ENCODE assay signal across 23 cellular contexts in genomic region chr5:73950441-73950873, GRCh38.
DNase-seq lines count a peak whose midpoint lies in the region; ATAC-seq and TF ChIP-seq lines count a peak whose summit lies in the region.
"Had no signal": no experiment of that assay in that cellular context is flagged by ENCODE, and none has a peak within 500 bp of the region (broad histone marks: within the 10 kb centered on the region; RNA-seq: fewer than 3 reads in every experiment).

No MANE protein-coding gene starts in this region.

- no peak overlapping the region for H3K4me3 Mint-ChIP-seq in nephron
- H3K4me3 Mint-ChIP-seq: activated CD4-positive, alpha-beta T cell treated with anti-CD3 and anti-CD28 coated beads, Interleukin-2, amount 10 ng/mL, durations not matched to agents 7 days and 5 days; activated naive CD4-positive, alpha-beta T cell treated with anti-CD3 and anti-CD28 coated beads, Interleukin-2, amount 10 ng/mL, durations not matched to agents 7 days and 5 days; activated T-helper 1 cell treated with anti-CD3 and anti-CD28 coated beads, Interleukin-12 subunit alpha, Interleukin-12 subunit beta, Interleukin-2, Interleukin-4 antibody, amounts not matched to agents 30 ng/mL and 10 ng/mL and 1 ng/mL, durations not matched to agents 14 hours and 24 hours and 36 hours; central memory CD8-positive, alpha-beta T cell; stimulated activated memory B cell treated with anti-CD40 and anti-IgM and Interleukin-4, amounts not matched to agents 10 μg/mL and 1 μg/mL and 100 μg/mL, for 72 hours had no signal

- no peaks in the 10 kb centered on the region for H3K36me3 ChIP-seq in HEK293 (ENCODE audit: control insufficient read depth in 2 of 2, insufficient read depth in 1 of 2, low read length in 2 of 2)
- no peaks in the 10 kb centered on the region for H3K36me3 ChIP-seq in mammary epithelial cell (ENCODE audit: insufficient read depth, low read length)
- H3K36me3 ChIP-seq in Karpas-422 (ENCODE audit: insufficient read depth, low read length): no peaks in the 10 kb centered on the region
- H3K36me3 ChIP-seq: BLaER1, WERI-Rb-1 had no signal

- H3K9me3 ChIP-seq in HEK293 (ENCODE audit: control insufficient read depth, insufficient read depth, low read depth, low read length) (no peaks in the 10 kb centered on the region), mammary epithelial cell (replicated peaks; ENCODE audit: insufficient read depth, low read length) (no peaks in the 10 kb centered on the region), Karpas-422 (ENCODE audit: low read length) (no peaks in the 10 kb centered on the region)
- H3K9me3 ChIP-seq: BLaER1 had no signal

- H3K79me2 ChIP-seq in mammary epithelial cell (ENCODE audit: insufficient read depth, low read length): no peaks in the 10 kb centered on the region
- H3K79me2 ChIP-seq in Karpas-422 (ENCODE audit: low read length): no peaks in the 10 kb centered on the region

- H4K20me1 ChIP-seq in mammary epithelial cell (ENCODE audit: insufficient read depth, low read length): no peaks in the 10 kb centered on the region
- no peaks in the 10 kb centered on the region for H4K20me1 ChIP-seq in Karpas-422 (ENCODE audit: insufficient read depth, low read depth, low read length)
- H4K20me1 ChIP-seq: BLaER1 had no signal

- H3K4me3 ChIP-seq in HEK293 (ENCODE audit: low read depth, low read length) (no peak overlapping the region), mammary epithelial cell (replicated peaks in 1 of 3; ENCODE audit: insufficient read depth in 1 of 3, low read depth in 2 of 3, low read length in 3 of 3) (no peak overlapping the region), Karpas-422 (ENCODE audit: low read length) (no peak overlapping the region)
- H3K4me3 ChIP-seq: BLaER1 had no signal

- H3K27me3 ChIP-seq in mammary epithelial cell (ENCODE audit: insufficient read depth, low read length): no peaks in the 10 kb centered on the region
- no peaks in the 10 kb centered on the region for H3K27me3 ChIP-seq in Karpas-422 (ENCODE audit: low read length)
- H3K27me3 ChIP-seq: BLaER1 had no signal

- TF ChIP-seq CTCF in HEK293 (tag by site-specific recombination; IDR thresholded peaks at IDR 0.05) (no peak), mammary epithelial cell (conservative IDR thresholded peaks at IDR 0.05 in 1 of 2, IDR thresholded peaks at IDR 0.05 in 1 of 2; ENCODE audit: extremely low read depth in 1 of 2, insufficient read depth in 1 of 2, low read depth in 1 of 2, low read length in 2 of 2) (no peak), nephron (IDR thresholded peaks at IDR 0.05; ENCODE audit: unreplicated experiment in 3 of 3) (no peak)

- H2AFZ ChIP-seq in mammary epithelial cell (ENCODE audit: low read depth, low read length) (no peak overlapping the region), Karpas-422 (ENCODE audit: low read length) (no peak overlapping the region)

- no peak overlapping the region; the same call in 1 of the 2 replicates for H3K27ac ChIP-seq in HEK293 (ENCODE audit: extremely low read depth, low read depth, low read length)
- H3K27ac ChIP-seq in mammary epithelial cell (ENCODE audit: insufficient read depth, low read depth, low read length): no peak overlapping the region
- no peak overlapping the region for H3K27ac ChIP-seq in Karpas-422 (ENCODE audit: low read length)
- H3K27ac ChIP-seq: BLaER1, RWPE1, WERI-Rb-1 had no signal

- no peaks in the 10 kb centered on the region for H3K9me2 ChIP-seq in Karpas-422 (replicated peaks; ENCODE audit: insufficient read depth, low read length)

- in situ Hi-C loops in mammary epithelial cell (cut with MboI; ENCODE audit: low sequenced_read_pairs in 2 of 2): no loop called here

- CTCF ChIA-PET in HEK293 (lab: Yijun Ruan, JAX): interaction anchor here (0.8 kb wide), 1 partner anchor 516 kb away, joined by 3 read pairs; no protein-coding TSS in a partner anchor
- CTCF ChIA-PET in mammary epithelial cell (lab: Charles Lee; ENCODE audit: low non-redundant PET): no interaction called here

- H3K9ac ChIP-seq in mammary epithelial cell (ENCODE audit: insufficient read depth, low read length) (no peak overlapping the region), Karpas-422 (ENCODE audit: low read length) (no peak overlapping the region)
- H3K9ac ChIP-seq: BLaER1 had no signal

- no peaks in the 10 kb centered on the region for H3K9me3 Mint-ChIP-seq in nephron
- H3K9me3 Mint-ChIP-seq: activated CD4-positive, alpha-beta T cell treated with anti-CD3 and anti-CD28 coated beads, Interleukin-2, amount 10 ng/mL, durations not matched to agents 7 days and 5 days; activated naive CD4-positive, alpha-beta T cell treated with anti-CD3 and anti-CD28 coated beads, Interleukin-2, amount 10 ng/mL, durations not matched to agents 7 days and 5 days; central memory CD8-positive, alpha-beta T cell; stimulated activated memory B cell treated with anti-CD40 and anti-IgM and Interleukin-4, amounts not matched to agents 10 μg/mL and 1 μg/mL and 100 μg/mL, for 72 hours had no signal

- peak; percentile 71 for DNase-seq in DMS79 treated with DMSO at 0.1 percent for 48 hours (lab: John Stamatoyannopoulos, UW)
- DNase-seq in mammary epithelial cell: peak; percentile 46
- no peak for DNase-seq in OCI-M2 (lab: John Stamatoyannopoulos, UW; ENCODE audit: unreplicated experiment)
- DNase-seq in Karpas-422: no peak
- no peak for DNase-seq in left colon
- no peak for DNase-seq in NCI-H1048 (lab: John Stamatoyannopoulos, UW)
- DNase-seq: activated CD4-positive, alpha-beta T cell treated with anti-CD3 and anti-CD28 coated beads, Interleukin-2, amount 10 ng/mL, durations not matched to agents 7 days and 5 days; activated naive CD4-positive, alpha-beta T cell treated with anti-CD3 and anti-CD28 coated beads, Interleukin-2, amount 10 ng/mL, durations not matched to agents 7 days and 5 days; COR-L47; dermis blood vessel endothelial cell; NCI-H1436 treated with DMSO at 0.1 percent for 48 hours; NCI-H2171; NCI-H526 treated with DMSO at 0.1 percent for 48 hours; small intestine; stimulated activated CD4-positive, alpha-beta T cell treated with anti-CD3 and anti-CD28 coated beads, Interleukin-2, amount 100 ng/mL, for 48 hours; WERI-Rb-1 had no signal

- H3K27ac Mint-ChIP-seq in nephron: peak overlapping the region in 2 of 3 experiments; percentile 81 to 93
- H3K27ac Mint-ChIP-seq: activated CD4-positive, alpha-beta T cell treated with anti-CD3 and anti-CD28 coated beads, Interleukin-2, amount 10 ng/mL, durations not matched to agents 7 days and 5 days; activated naive CD4-positive, alpha-beta T cell treated with anti-CD3 and anti-CD28 coated beads, Interleukin-2, amount 10 ng/mL, durations not matched to agents 7 days and 5 days; activated T-helper 1 cell treated with anti-CD3 and anti-CD28 coated beads, Interleukin-12 subunit alpha, Interleukin-12 subunit beta, Interleukin-2, Interleukin-4 antibody, amounts not matched to agents 30 ng/mL and 10 ng/mL and 1 ng/mL, durations not matched to agents 14 hours and 24 hours and 36 hours; stimulated activated memory B cell treated with anti-CD40 and anti-IgM and Interleukin-4, amounts not matched to agents 10 μg/mL and 1 μg/mL and 100 μg/mL, for 72 hours had no signal

- WGBS in mammary epithelial cell (ENCODE audit: low coverage, missing lambda C conversion rate): 88% methylated on average over 3 of the region's 3 CpGs

- dilution Hi-C loops in mammary epithelial cell (cut with HindIII; ENCODE audit: low sequenced_read_pairs): no loop called here

- POLR2A ChIA-PET in HEK293 (lab: Yijun Ruan, JAX): interaction anchor here (0.5 kb wide), 1 partner anchor 46 kb away, joined by 4 read pairs; no protein-coding TSS in a partner anchor

- H3K36me3 Mint-ChIP-seq in nephron (ENCODE audit: low read depth): no peaks in the 10 kb centered on the region
- H3K36me3 Mint-ChIP-seq: activated naive CD4-positive, alpha-beta T cell treated with anti-CD3 and anti-CD28 coated beads, Interleukin-2, amount 10 ng/mL, durations not matched to agents 7 days and 5 days; stimulated activated memory B cell treated with anti-CD40 and anti-IgM and Interleukin-4, amounts not matched to agents 10 μg/mL and 1 μg/mL and 100 μg/mL, for 72 hours had no signal

- H3K4me1 Mint-ChIP-seq in nephron: peaks cover 47% of the 10 kb centered on the region
- H3K4me1 Mint-ChIP-seq: activated CD4-positive, alpha-beta T cell treated with anti-CD3 and anti-CD28 coated beads, Interleukin-2, amount 10 ng/mL, durations not matched to agents 7 days and 5 days; activated naive CD4-positive, alpha-beta T cell treated with anti-CD3 and anti-CD28 coated beads, Interleukin-2, amount 10 ng/mL, durations not matched to agents 7 days and 5 days; central memory CD8-positive, alpha-beta T cell; stimulated activated memory B cell treated with anti-CD40 and anti-IgM and Interleukin-4, amounts not matched to agents 10 μg/mL and 1 μg/mL and 100 μg/mL, for 72 hours had no signal

- BruUV-seq in mammary epithelial cell (replicated peaks; lab: Mats Ljungman, UMichigan): no TSS peak

- H3K4me2 ChIP-seq in mammary epithelial cell (ENCODE audit: insufficient read depth, low read depth, low read length) (no peak overlapping the region), Karpas-422 (ENCODE audit: low read depth, low read length, poor library complexity, severe bottlenecking) (no peak overlapping the region)
- H3K4me2 ChIP-seq: BLaER1 had no signal

- ATAC-seq in left colon: no peak
- ATAC-seq: stimulated activated memory B cell treated with anti-CD40 and anti-IgM and Interleukin-4, amounts not matched to agents 10 μg/mL and 1 μg/mL and 100 μg/mL, for 72 hours had no signal

- H3K4me1 ChIP-seq in HEK293 (ENCODE audit: control insufficient read depth, insufficient read depth, low read length) (peaks cover 20% of the 10 kb centered on the region), mammary epithelial cell (ENCODE audit: insufficient read depth, low read length) (peaks cover 10% of the 10 kb centered on the region), Karpas-422 (ENCODE audit: low read length) (no peaks in the 10 kb centered on the region)

- H3K27me3 Mint-ChIP-seq in nephron (ENCODE audit: low read depth): no peaks in the 10 kb centered on the region

- intact Hi-C loops in mammary epithelial cell (cut with micrococcal nuclease) (no loop called here), left colon (cut with DNase I, micrococcal nuclease) (no loop called here)

Comparison
In these comparisons a context has a peak if more than half of its experiments do, and no peak if none do; other contexts are left out.
1. DNase-seq: peak in DMS79 treated with DMSO at 0.1 percent for 48 hours (single experiment) and mammary epithelial cell (single experiment); none in OCI-M2 (single experiment), Karpas-422 (single experiment), left colon (0 of 2) and NCI-H1048 (single experiment).